Comparison of ENCODE assay signal across 1 cellular context in the genomic region with DNA sequence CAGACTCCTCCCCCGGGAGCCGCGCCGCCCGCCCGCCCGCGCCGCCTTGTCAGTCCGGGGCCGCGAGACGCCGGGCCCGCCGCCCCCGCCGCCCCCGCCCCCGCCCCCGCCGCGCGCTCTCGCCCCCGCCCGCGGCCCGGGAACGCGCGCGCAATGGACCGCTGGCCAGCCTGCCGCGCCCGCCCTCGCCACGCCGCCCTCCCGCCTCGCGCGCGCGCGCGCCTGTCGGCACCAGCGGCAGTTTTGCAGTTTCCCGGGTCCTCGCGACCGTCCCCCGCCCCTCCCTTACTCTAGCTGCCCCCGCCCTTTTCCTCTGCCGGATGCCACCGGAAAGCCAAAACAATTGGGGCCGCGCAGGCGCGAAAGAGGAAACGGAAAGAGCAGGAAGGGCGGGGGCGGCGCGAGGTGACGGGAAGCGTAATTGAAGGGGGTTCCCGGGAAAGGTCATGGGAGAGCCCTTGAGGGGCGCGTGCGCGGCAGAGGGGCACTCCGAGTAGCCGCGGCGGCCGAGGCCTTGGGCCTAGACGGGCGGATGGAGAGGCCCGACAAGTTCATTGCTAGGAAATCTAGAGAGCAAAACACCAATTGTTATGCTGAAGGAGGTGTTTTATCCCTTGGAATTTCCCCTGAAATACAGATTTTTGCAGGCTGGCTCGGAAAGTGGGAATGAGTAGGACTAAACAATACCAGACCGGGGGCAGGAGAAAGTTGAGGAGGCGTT.
TF ChIP-seq lines count a peak whose summit lies in the region.

No MANE protein-coding gene starts in this region.

TF ChIP-seq in GM12878, 131 proteins besides CTCF, POLR2A, EP300 and RAD21 (continued from another document and continues in another):
- TF ChIP-seq, protein P1, sequence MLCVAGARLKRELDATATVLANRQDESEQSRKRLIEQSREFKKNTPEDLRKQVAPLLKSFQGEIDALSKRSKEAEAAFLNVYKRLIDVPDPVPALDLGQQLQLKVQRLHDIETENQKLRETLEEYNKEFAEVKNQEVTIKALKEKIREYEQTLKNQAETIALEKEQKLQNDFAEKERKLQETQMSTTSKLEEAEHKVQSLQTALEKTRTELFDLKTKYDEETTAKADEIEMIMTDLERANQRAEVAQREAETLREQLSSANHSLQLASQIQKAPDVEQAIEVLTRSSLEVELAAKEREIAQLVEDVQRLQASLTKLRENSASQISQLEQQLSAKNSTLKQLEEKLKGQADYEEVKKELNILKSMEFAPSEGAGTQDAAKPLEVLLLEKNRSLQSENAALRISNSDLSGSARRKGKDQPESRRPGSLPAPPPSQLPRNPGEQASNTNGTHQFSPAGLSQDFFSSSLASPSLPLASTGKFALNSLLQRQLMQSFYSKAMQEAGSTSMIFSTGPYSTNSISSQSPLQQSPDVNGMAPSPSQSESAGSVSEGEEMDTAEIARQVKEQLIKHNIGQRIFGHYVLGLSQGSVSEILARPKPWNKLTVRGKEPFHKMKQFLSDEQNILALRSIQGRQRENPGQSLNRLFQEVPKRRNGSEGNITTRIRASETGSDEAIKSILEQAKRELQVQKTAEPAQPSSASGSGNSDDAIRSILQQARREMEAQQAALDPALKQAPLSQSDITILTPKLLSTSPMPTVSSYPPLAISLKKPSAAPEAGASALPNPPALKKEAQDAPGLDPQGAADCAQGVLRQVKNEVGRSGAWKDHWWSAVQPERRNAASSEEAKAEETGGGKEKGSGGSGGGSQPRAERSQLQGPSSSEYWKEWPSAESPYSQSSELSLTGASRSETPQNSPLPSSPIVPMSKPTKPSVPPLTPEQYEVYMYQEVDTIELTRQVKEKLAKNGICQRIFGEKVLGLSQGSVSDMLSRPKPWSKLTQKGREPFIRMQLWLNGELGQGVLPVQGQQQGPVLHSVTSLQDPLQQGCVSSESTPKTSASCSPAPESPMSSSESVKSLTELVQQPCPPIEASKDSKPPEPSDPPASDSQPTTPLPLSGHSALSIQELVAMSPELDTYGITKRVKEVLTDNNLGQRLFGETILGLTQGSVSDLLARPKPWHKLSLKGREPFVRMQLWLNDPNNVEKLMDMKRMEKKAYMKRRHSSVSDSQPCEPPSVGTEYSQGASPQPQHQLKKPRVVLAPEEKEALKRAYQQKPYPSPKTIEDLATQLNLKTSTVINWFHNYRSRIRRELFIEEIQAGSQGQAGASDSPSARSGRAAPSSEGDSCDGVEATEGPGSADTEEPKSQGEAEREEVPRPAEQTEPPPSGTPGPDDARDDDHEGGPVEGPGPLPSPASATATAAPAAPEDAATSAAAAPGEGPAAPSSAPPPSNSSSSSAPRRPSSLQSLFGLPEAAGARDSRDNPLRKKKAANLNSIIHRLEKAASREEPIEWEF (IDR thresholded peaks at IDR 0.05; ENCODE audit: insufficient replicate concordance, low read depth, low read length) = no peak
- no peak for TF ChIP-seq TCF7 (IDR thresholded peaks at IDR 0.05; ENCODE audit: borderline replicate concordance)
- no peak for TF ChIP-seq SMAD5 (IDR thresholded peaks at IDR 0.05; ENCODE audit: low read depth)
- no peak for TF ChIP-seq ZBED1 (IDR thresholded peaks at IDR 0.05; ENCODE audit: borderline replicate concordance)
- no peak for TF ChIP-seq SMARCA5 (IDR thresholded peaks at IDR 0.05)
- TF ChIP-seq, protein P2, sequence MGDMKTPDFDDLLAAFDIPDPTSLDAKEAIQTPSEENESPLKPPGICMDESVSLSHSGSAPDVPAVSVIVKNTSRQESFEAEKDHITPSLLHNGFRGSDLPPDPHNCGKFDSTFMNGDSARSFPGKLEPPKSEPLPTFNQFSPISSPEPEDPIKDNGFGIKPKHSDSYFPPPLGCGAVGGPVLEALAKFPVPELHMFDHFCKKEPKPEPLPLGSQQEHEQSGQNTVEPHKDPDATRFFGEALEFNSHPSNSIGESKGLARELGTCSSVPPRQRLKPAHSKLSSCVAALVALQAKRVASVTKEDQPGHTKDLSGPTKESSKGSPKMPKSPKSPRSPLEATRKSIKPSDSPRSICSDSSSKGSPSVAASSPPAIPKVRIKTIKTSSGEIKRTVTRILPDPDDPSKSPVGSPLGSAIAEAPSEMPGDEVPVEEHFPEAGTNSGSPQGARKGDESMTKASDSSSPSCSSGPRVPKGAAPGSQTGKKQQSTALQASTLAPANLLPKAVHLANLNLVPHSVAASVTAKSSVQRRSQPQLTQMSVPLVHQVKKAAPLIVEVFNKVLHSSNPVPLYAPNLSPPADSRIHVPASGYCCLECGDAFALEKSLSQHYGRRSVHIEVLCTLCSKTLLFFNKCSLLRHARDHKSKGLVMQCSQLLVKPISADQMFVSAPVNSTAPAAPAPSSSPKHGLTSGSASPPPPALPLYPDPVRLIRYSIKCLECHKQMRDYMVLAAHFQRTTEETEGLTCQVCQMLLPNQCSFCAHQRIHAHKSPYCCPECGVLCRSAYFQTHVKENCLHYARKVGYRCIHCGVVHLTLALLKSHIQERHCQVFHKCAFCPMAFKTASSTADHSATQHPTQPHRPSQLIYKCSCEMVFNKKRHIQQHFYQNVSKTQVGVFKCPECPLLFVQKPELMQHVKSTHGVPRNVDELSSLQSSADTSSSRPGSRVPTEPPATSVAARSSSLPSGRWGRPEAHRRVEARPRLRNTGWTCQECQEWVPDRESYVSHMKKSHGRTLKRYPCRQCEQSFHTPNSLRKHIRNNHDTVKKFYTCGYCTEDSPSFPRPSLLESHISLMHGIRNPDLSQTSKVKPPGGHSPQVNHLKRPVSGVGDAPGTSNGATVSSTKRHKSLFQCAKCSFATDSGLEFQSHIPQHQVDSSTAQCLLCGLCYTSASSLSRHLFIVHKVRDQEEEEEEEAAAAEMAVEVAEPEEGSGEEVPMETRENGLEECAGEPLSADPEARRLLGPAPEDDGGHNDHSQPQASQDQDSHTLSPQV (IDR thresholded peaks at IDR 0.05) = no peak
- TF ChIP-seq ZNF207 (IDR thresholded peaks at IDR 0.05; ENCODE audit: borderline replicate concordance) = no peak
- no peak for TF ChIP-seq MYB (IDR thresholded peaks at IDR 0.05; ENCODE audit: borderline replicate concordance, low read depth, low read length)
- TF ChIP-seq, protein P3, sequence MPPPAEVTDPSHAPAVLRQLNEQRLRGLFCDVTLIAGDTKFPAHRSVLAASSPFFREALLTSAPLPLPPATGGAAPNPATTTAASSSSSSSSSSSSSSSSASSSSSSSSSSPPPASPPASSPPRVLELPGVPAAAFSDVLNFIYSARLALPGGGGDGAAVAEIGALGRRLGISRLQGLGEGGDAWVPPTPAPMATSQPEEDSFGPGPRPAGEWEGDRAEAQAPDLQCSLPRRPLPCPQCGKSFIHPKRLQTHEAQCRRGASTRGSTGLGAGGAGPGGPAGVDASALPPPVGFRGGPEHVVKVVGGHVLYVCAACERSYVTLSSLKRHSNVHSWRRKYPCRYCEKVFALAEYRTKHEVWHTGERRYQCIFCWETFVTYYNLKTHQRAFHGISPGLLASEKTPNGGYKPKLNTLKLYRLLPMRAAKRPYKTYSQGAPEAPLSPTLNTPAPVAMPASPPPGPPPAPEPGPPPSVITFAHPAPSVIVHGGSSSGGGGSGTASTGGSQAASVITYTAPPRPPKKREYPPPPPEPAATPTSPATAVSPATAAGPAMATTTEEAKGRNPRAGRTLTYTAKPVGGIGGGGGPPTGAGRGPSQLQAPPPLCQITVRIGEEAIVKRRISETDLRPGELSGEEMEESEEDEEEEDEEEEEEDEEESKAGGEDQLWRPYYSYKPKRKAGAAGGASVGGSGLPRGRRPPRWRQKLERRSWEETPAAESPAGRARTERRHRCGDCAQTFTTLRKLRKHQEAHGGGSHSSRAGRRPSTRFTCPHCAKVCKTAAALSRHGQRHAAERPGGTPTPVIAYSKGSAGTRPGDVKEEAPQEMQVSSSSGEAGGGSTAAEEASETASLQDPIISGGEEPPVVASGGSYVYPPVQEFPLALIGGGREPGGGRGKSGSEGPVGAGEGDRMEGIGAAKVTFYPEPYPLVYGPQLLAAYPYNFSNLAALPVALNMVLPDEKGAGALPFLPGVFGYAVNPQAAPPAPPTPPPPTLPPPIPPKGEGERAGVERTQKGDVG (CRISPR knock-in tag; IDR thresholded peaks at IDR 0.05) = no peak
- TF ChIP-seq IRF4 (IDR thresholded peaks at IDR 0.05; ENCODE audit: low read depth, low read length) = no peak
- 0 out of 2 replicates have a peak, but pooled peaks have one; percentile 5 for TF ChIP-seq PAX5 (IDR thresholded peaks at IDR 0.05; ENCODE audit: borderline replicate concordance, low read depth, low read length)
- TF ChIP-seq, protein P4, sequence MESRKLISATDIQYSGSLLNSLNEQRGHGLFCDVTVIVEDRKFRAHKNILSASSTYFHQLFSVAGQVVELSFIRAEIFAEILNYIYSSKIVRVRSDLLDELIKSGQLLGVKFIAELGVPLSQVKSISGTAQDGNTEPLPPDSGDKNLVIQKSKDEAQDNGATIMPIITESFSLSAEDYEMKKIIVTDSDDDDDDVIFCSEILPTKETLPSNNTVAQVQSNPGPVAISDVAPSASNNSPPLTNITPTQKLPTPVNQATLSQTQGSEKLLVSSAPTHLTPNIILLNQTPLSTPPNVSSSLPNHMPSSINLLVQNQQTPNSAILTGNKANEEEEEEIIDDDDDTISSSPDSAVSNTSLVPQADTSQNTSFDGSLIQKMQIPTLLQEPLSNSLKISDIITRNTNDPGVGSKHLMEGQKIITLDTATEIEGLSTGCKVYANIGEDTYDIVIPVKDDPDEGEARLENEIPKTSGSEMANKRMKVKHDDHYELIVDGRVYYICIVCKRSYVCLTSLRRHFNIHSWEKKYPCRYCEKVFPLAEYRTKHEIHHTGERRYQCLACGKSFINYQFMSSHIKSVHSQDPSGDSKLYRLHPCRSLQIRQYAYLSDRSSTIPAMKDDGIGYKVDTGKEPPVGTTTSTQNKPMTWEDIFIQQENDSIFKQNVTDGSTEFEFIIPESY (IDR thresholded peaks at IDR 0.05) = no peak
- TF ChIP-seq HDAC2 (IDR thresholded peaks at IDR 0.05) = no peak
- TF ChIP-seq, protein P5, sequence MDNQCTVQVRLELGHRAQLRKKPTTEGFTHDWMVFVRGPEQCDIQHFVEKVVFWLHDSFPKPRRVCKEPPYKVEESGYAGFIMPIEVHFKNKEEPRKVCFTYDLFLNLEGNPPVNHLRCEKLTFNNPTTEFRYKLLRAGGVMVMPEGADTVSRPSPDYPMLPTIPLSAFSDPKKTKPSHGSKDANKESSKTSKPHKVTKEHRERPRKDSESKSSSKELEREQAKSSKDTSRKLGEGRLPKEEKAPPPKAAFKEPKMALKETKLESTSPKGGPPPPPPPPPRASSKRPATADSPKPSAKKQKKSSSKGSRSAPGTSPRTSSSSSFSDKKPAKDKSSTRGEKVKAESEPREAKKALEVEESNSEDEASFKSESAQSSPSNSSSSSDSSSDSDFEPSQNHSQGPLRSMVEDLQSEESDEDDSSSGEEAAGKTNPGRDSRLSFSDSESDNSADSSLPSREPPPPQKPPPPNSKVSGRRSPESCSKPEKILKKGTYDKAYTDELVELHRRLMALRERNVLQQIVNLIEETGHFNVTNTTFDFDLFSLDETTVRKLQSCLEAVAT (IDR thresholded peaks at IDR 0.05) = no peak
- TF ChIP-seq, protein P6, sequence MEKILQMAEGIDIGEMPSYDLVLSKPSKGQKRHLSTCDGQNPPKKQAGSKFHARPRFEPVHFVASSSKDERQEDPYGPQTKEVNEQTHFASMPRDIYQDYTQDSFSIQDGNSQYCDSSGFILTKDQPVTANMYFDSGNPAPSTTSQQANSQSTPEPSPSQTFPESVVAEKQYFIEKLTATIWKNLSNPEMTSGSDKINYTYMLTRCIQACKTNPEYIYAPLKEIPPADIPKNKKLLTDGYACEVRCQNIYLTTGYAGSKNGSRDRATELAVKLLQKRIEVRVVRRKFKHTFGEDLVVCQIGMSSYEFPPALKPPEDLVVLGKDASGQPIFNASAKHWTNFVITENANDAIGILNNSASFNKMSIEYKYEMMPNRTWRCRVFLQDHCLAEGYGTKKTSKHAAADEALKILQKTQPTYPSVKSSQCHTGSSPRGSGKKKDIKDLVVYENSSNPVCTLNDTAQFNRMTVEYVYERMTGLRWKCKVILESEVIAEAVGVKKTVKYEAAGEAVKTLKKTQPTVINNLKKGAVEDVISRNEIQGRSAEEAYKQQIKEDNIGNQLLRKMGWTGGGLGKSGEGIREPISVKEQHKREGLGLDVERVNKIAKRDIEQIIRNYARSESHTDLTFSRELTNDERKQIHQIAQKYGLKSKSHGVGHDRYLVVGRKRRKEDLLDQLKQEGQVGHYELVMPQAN (conservative IDR thresholded peaks at IDR 0.05) = no peak; the same call in 1 of the 2 replicates
- TF ChIP-seq RCOR1 (conservative IDR thresholded peaks at IDR 0.05; ENCODE audit: low read depth, low read length) = no peak
- TF ChIP-seq CBFB (IDR thresholded peaks at IDR 0.05; ENCODE audit: low read depth) = no peak
- no peak for TF ChIP-seq MEF2B (IDR thresholded peaks at IDR 0.05; ENCODE audit: partially characterized antibody, poor library complexity, severe bottlenecking)
- TF ChIP-seq, protein P7, sequence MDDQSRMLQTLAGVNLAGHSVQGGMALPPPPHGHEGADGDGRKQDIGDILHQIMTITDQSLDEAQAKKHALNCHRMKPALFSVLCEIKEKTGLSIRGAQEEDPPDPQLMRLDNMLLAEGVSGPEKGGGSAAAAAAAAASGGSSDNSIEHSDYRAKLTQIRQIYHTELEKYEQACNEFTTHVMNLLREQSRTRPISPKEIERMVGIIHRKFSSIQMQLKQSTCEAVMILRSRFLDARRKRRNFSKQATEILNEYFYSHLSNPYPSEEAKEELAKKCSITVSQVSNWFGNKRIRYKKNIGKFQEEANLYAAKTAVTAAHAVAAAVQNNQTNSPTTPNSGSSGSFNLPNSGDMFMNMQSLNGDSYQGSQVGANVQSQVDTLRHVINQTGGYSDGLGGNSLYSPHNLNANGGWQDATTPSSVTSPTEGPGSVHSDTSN (IDR thresholded peaks at IDR 0.05; ENCODE audit: insufficient replicate concordance, low read depth, low read length) = no peak
- TF ChIP-seq ZNF274 (IDR thresholded peaks at IDR 0.05; ENCODE audit: insufficient read depth, insufficient read length) = no peak
- TF ChIP-seq NFYA (IDR thresholded peaks at IDR 0.05; ENCODE audit: borderline replicate concordance, low read depth, low read length) = no peak
- TF ChIP-seq ZNF24 (IDR thresholded peaks at IDR 0.05) = no peak
- TF ChIP-seq SIX5 (IDR thresholded peaks at IDR 0.05; ENCODE audit: low read depth, low read length, severe bottlenecking) = no peak
- TF ChIP-seq RUNX3 (IDR thresholded peaks at IDR 0.05; ENCODE audit: low read length) = peak; percentile 18; the same call in 1 of the 2 replicates
- TF ChIP-seq, protein P8, sequence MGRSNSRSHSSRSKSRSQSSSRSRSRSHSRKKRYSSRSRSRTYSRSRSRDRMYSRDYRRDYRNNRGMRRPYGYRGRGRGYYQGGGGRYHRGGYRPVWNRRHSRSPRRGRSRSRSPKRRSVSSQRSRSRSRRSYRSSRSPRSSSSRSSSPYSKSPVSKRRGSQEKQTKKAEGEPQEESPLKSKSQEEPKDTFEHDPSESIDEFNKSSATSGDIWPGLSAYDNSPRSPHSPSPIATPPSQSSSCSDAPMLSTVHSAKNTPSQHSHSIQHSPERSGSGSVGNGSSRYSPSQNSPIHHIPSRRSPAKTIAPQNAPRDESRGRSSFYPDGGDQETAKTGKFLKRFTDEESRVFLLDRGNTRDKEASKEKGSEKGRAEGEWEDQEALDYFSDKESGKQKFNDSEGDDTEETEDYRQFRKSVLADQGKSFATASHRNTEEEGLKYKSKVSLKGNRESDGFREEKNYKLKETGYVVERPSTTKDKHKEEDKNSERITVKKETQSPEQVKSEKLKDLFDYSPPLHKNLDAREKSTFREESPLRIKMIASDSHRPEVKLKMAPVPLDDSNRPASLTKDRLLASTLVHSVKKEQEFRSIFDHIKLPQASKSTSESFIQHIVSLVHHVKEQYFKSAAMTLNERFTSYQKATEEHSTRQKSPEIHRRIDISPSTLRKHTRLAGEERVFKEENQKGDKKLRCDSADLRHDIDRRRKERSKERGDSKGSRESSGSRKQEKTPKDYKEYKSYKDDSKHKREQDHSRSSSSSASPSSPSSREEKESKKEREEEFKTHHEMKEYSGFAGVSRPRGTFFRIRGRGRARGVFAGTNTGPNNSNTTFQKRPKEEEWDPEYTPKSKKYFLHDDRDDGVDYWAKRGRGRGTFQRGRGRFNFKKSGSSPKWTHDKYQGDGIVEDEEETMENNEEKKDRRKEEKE (IDR thresholded peaks at IDR 0.05) = no peak
- TF ChIP-seq PML (IDR thresholded peaks at IDR 0.05; ENCODE audit: low read length) = no peak
